In genomic region chr5:139657363-139658321, GRCh38 we compare ENCODE assay signal across 1 cellular context.
TF ChIP-seq lines count a peak whose summit lies in the region.

No MANE protein-coding gene starts in this region.

TF ChIP-seq in endothelial cell of umbilical vein, 7 proteins besides CTCF, POLR2A, EP300 and RAD21 (continued from another document):
- TF ChIP-seq, protein P1, sequence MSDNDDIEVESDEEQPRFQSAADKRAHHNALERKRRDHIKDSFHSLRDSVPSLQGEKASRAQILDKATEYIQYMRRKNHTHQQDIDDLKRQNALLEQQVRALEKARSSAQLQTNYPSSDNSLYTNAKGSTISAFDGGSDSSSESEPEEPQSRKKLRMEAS (IDR thresholded peaks at IDR 0.05; ENCODE audit: insufficient read depth, insufficient read length), result no peak
- TF ChIP-seq EZH2 (IDR thresholded peaks at IDR 0.05; ENCODE audit: borderline replicate concordance, low read depth, low read length, severe bottlenecking), result no peak
- TF ChIP-seq FOS (IDR thresholded peaks at IDR 0.05; ENCODE audit: borderline replicate concordance, insufficient read depth, low read length), result no peak
